ENCODE assay signal across 28 cellular contexts in the genomic region with DNA sequence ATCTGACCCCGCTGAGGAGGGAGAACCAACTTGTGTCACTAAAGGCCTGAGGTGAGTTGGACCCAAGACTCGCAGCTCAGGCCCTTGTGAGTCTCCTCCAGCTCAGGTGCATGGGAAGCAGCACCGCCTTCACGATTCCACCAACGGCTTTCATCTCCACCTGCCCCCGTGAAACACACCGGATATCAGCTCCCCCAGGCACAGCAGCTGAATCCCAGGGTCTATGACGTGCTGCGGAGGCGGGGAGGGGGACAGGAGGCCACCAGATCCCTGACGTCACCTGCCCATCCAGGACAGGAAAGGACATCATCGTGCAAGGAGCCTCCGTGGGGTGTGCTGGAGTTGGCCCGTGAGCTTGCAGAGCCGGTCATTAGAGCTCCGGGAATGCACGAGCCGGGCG.
"Had no signal": no experiment of that assay in that cellular context is flagged by ENCODE, and none has a peak within 500 bp of the region (broad histone marks: within the 10 kb centered on the region; RNA-seq: fewer than 3 reads in every experiment).

No MANE protein-coding gene starts in this region.

- H3K27ac ChIP-seq: ascending aorta, cardiac muscle cell, coronary artery, dorsolateral prefrontal cortex, gastrocnemius medialis, tibial nerve had no signal

- DNase-seq: activated CD4-positive, alpha-beta T cell treated with anti-CD3 and anti-CD28 coated beads for 1 hour; activated CD4-positive, alpha-beta T cell treated with anti-CD3 and anti-CD28 coated beads, Interleukin-2, amount 50 U/mL, for 1 hour; activated gamma-delta T cell; activated naive CD4-positive, alpha-beta T cell treated with anti-CD3 and anti-CD28 coated beads, Interleukin-2, amount 10 ng/mL, durations not matched to agents 7 days and 5 days; activated naive CD8-positive, alpha-beta T cell treated with anti-CD3 and anti-CD28 coated beads, Interleukin-2, amount 10 ng/mL, durations not matched to agents 7 days and 5 days; activated T-cell treated with anti-CD3 and anti-CD28 coated beads, Interleukin-2, amount 50 U/mL, for 24 hours; cerebellar nuclear complex; dorsolateral prefrontal cortex; effector memory CD4-positive, alpha-beta T cell; erythroblast; gastrocnemius medialis; glutamatergic neuron; kidney; left colon; midbrain; nucleus accumbens; right cardiac atrium; stimulated activated CD4-positive, alpha-beta T cell treated with anti-CD3 and anti-CD28 coated beads, Interleukin-15, amount 100 ng/mL, for 24 hours; stimulated activated CD4-positive, alpha-beta T cell treated with anti-CD3 and anti-CD28 coated beads, Interleukin-2, amount 100 ng/mL, for 24 hours; stimulated activated naive CD4-positive, alpha-beta T cell; T-helper 2 cell had no signal

- H3K36me3 ChIP-seq: ascending aorta, cardiac muscle cell, gastrocnemius medialis, tibial nerve had no signal

- H3K36me3 Mint-ChIP-seq: activated naive CD4-positive, alpha-beta T cell treated with anti-CD3 and anti-CD28 coated beads, Interleukin-2, amount 10 ng/mL, durations not matched to agents 7 days and 5 days; activated naive CD8-positive, alpha-beta T cell treated with anti-CD3 and anti-CD28 coated beads, Interleukin-2, amount 10 ng/mL, durations not matched to agents 7 days and 5 days; brain; naive thymus-derived CD4-positive, alpha-beta T cell; WTC11 had no signal

- H3K4me3 Mint-ChIP-seq: activated naive CD4-positive, alpha-beta T cell treated with anti-CD3 and anti-CD28 coated beads, Interleukin-2, amount 10 ng/mL, durations not matched to agents 7 days and 5 days; activated naive CD8-positive, alpha-beta T cell treated with anti-CD3 and anti-CD28 coated beads, Interleukin-2, amount 10 ng/mL, durations not matched to agents 7 days and 5 days; activated T-cell treated with anti-CD3 and anti-CD28 coated beads, Interleukin-2, amount 50 U/mL, for 24 hours; brain; naive thymus-derived CD4-positive, alpha-beta T cell; WTC11 had no signal

- H3K4me1 ChIP-seq: ascending aorta, gastrocnemius medialis, tibial nerve had no signal

- H3K9me3 Mint-ChIP-seq: activated T-cell treated with anti-CD3 and anti-CD28 coated beads, Interleukin-2, amount 50 U/mL, for 24 hours had no signal

- H3K27me3 ChIP-seq: ascending aorta, cardiac muscle cell had no signal

- H3K4me1 Mint-ChIP-seq: activated naive CD4-positive, alpha-beta T cell treated with anti-CD3 and anti-CD28 coated beads, Interleukin-2, amount 10 ng/mL, durations not matched to agents 7 days and 5 days; activated naive CD8-positive, alpha-beta T cell treated with anti-CD3 and anti-CD28 coated beads, Interleukin-2, amount 10 ng/mL, durations not matched to agents 7 days and 5 days; brain; naive thymus-derived CD4-positive, alpha-beta T cell; WTC11 had no signal

- FAIRE-seq: kidney had no signal

- H3K9me3 ChIP-seq: ascending aorta, gastrocnemius medialis, tibial nerve had no signal

- H3K4me3 ChIP-seq: ascending aorta, cardiac muscle cell, coronary artery, dorsolateral prefrontal cortex, gastrocnemius medialis, tibial nerve had no signal

- H3K27ac Mint-ChIP-seq: activated naive CD4-positive, alpha-beta T cell treated with anti-CD3 and anti-CD28 coated beads, Interleukin-2, amount 10 ng/mL, durations not matched to agents 7 days and 5 days; activated naive CD8-positive, alpha-beta T cell treated with anti-CD3 and anti-CD28 coated beads, Interleukin-2, amount 10 ng/mL, durations not matched to agents 7 days and 5 days; activated T-cell treated with anti-CD3 and anti-CD28 coated beads, Interleukin-2, amount 50 U/mL, for 24 hours; brain; naive thymus-derived CD4-positive, alpha-beta T cell; WTC11 had no signal

- ATAC-seq: gastrocnemius medialis; left colon; naive thymus-derived CD4-positive, alpha-beta T cell; WTC11 had no signal

- H3K27me3 Mint-ChIP-seq: activated naive CD4-positive, alpha-beta T cell treated with anti-CD3 and anti-CD28 coated beads, Interleukin-2, amount 10 ng/mL, durations not matched to agents 7 days and 5 days; activated naive CD8-positive, alpha-beta T cell treated with anti-CD3 and anti-CD28 coated beads, Interleukin-2, amount 10 ng/mL, durations not matched to agents 7 days and 5 days had no signal
